In the genomic region with DNA sequence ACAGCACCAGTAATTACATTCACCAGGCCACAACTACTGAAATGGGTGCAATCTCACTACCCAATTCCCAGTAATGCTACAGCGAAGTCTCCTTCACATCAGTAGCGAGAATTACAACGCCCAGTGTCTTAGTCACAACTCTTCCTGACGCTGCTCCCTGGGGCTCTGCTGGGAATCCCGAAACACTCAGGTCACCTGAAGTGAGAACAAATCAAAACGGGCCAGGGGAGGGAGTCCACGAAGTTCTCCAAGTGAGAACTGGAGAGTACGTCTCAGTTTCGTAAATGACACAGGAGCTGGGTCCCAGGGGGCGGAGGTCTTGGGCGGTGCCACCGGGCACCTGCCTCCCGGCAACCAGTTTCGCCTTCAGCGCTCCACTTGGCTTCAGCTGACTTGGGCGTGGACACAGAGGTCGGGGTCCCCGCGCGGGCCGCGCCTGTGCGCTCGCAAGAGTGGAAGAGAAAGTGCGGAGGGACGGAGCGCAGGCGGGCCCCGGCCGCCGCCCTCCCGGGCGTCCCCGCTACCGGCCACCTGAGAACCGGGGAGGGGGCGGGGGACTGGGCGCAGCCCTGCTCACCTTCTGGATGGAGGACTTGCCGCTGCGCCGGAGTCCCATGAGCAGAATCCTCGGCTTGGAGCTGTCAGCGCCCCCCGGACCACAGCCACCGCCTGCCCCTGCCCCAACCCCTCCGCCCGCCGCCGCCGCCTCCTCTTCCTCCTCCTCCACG, we compare ENCODE assay signal across 1 cellular context.
TF ChIP-seq lines count a peak whose summit lies in the region.

No MANE protein-coding gene starts in this region.

TF ChIP-seq in endothelial cell of umbilical vein, 7 proteins besides CTCF, POLR2A, EP300 and RAD21:
- TF ChIP-seq JUN (IDR thresholded peaks at IDR 0.05; ENCODE audit: borderline replicate concordance, insufficient read depth, insufficient read length, low read depth) (no peak), GATA2 (IDR thresholded peaks at IDR 0.05; ENCODE audit: insufficient read depth, insufficient read length, low read depth, low read length) (no peak), FOS (IDR thresholded peaks at IDR 0.05; ENCODE audit: borderline replicate concordance, insufficient read depth, low read length) (no peak), EZH2 (IDR thresholded peaks at IDR 0.05; ENCODE audit: borderline replicate concordance, low read depth, low read length, severe bottlenecking) (no peak)
